ENCODE assay signal across 13 cellular contexts in the genomic region with DNA sequence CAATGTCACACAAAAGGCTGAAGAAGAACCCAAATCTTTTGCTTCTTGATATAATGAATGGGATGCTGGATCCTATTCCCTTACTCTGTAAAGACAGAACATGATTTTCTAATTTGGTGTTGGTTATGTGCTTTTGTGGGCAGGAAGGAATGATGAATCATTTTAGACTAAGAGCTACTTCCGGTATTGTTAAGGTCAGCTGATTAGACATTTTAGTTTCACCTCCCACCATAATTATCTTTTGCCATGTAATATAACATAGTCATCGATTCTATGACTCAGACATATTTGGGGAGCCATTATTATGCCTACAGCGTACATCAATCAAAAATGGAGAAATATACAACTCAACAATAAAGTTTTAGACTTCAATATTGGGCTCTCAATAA.
A peak's percentile ranks its signal among the peaks of the same experiment; 100 is the strongest.
DNase-seq lines count a peak whose midpoint lies in the region; ATAC-seq and TF ChIP-seq lines count a peak whose summit lies in the region.
"Had no signal": no experiment of that assay in that cellular context is flagged by ENCODE, and none has a peak within 500 bp of the region (broad histone marks: within the 10 kb centered on the region; RNA-seq: fewer than 3 reads in every experiment).

No MANE protein-coding gene starts in this region.

- H3K9ac ChIP-seq in trophoblast cell (ENCODE audit: low read length), result no peak overlapping the region

- no peak for TF ChIP-seq CTCF in right atrium auricular region (IDR thresholded peaks at IDR 0.05)

- intact Hi-C loops in activated CD4-positive, alpha-beta memory T cell treated with anti-CD3 and anti-CD28 coated beads for 36 hours (cut with micrococcal nuclease), result loop anchor here (2.0 kb wide), 2 partner anchors 41 to 429 kb away; no protein-coding TSS in a partner anchor
- intact Hi-C loops in left ventricle myocardium superior (cut with micrococcal nuclease), result no loop called here

- no peak overlapping the region for H4K8ac ChIP-seq in trophoblast cell (ENCODE audit: low read depth, low read length)

- H3K14ac ChIP-seq in trophoblast cell (ENCODE audit: low read length), result no peak overlapping the region

- no peak overlapping the region for H3K4me2 ChIP-seq in trophoblast cell (ENCODE audit: low read length)

- H3K27ac ChIP-seq in right atrium auricular region (no peak overlapping the region), trophoblast cell (ENCODE audit: low read depth, low read length) (no peak overlapping the region)
- H3K27ac ChIP-seq: prostate gland had no signal

- H4K12ac ChIP-seq in trophoblast cell (ENCODE audit: low read depth, low read length), result no peak overlapping the region

- H3K4me1 ChIP-seq in right atrium auricular region (no peaks in the 10 kb centered on the region), trophoblast cell (ENCODE audit: control insufficient read depth in 1 of 2, insufficient read depth in 2 of 2, low read length in 2 of 2) (no peaks in the 10 kb centered on the region)
- H3K4me1 ChIP-seq: prostate gland had no signal

- POLR2A ChIA-PET in activated CD4-positive, alpha-beta memory T cell treated with anti-CD3 and anti-CD28 coated beads for 36 hours (lab: Charles Lee), result no interaction called here

- peaks cover 24% of the 10 kb centered on the region for H3K4me1 Mint-ChIP-seq in activated CD4-positive, alpha-beta memory T cell treated with anti-CD3 and anti-CD28 coated beads for 36 hours (ENCODE audit: low read depth)

- CTCF ChIA-PET in activated CD4-positive, alpha-beta memory T cell treated with anti-CD3 and anti-CD28 coated beads for 36 hours (lab: Charles Lee), result interaction anchor here (0.6 kb wide), 1 partner anchor 1087 kb away, joined by 3 read pairs; no protein-coding TSS in a partner anchor

- H3K27me3 Mint-ChIP-seq in activated CD4-positive, alpha-beta memory T cell treated with anti-CD3 and anti-CD28 coated beads for 36 hours, result no peaks in the 10 kb centered on the region

- H2BK120ac ChIP-seq in trophoblast cell (ENCODE audit: insufficient read depth, low read length, poor library complexity), result no peak overlapping the region

- no peak overlapping the region for H3K18ac ChIP-seq in trophoblast cell (ENCODE audit: low read length)

- H3K9me3 ChIP-seq in right atrium auricular region (no peaks in the 10 kb centered on the region), trophoblast cell (ENCODE audit: insufficient read depth, low read depth, low read length) (no peaks in the 10 kb centered on the region)
- H3K9me3 ChIP-seq: prostate gland had no signal

- no peaks in the 10 kb centered on the region for H3K79me1 ChIP-seq in trophoblast cell (ENCODE audit: low read length)

- DNase-seq in EL (peak; percentile 45), HPDE6-E6E7 (ENCODE audit: extremely low spot score) (peak; percentile 17), kidney tubule cell (ENCODE audit: low spot score) (peak; percentile 68), right atrium auricular region (ENCODE audit: low spot score) (no peak), trophoblast cell (no peak), left ventricle myocardium superior (no peak)
- no peak for DNase-seq in activated CD4-positive, alpha-beta memory T cell treated with anti-CD3 and anti-CD28 coated beads for 36 hours
- DNase-seq: endodermal cell, KG1, kidney glomerular epithelial cell had no signal

- H4K91ac ChIP-seq in trophoblast cell (ENCODE audit: low read depth, low read length), result no peak overlapping the region

- H3K36me3 Mint-ChIP-seq in activated CD4-positive, alpha-beta memory T cell treated with anti-CD3 and anti-CD28 coated beads for 36 hours, result no peaks in the 10 kb centered on the region
- H3K36me3 Mint-ChIP-seq: activated naive CD4-positive, alpha-beta T cell treated with anti-CD3 and anti-CD28 coated beads, Interleukin-2, amount 50 U/mL, for 72 hours had no signal

- H2AK5ac ChIP-seq in trophoblast cell (ENCODE audit: low read length), result no peak overlapping the region

- no peak overlapping the region for H3K4ac ChIP-seq in trophoblast cell (ENCODE audit: low read depth, low read length)

- H3K4me3 Mint-ChIP-seq in activated CD4-positive, alpha-beta memory T cell treated with anti-CD3 and anti-CD28 coated beads for 36 hours, result no peak overlapping the region
- H3K4me3 Mint-ChIP-seq: endodermal cell had no signal

- H3K79me2 ChIP-seq in trophoblast cell (ENCODE audit: control insufficient read depth, insufficient read depth, low read length, poor library complexity), result no peaks in the 10 kb centered on the region

- H2BK5ac ChIP-seq in trophoblast cell (ENCODE audit: low read depth, low read length, poor library complexity), result no peak overlapping the region

- no peak overlapping the region for H2AFZ ChIP-seq in trophoblast cell (ENCODE audit: insufficient read depth, low read length, poor library complexity)

- no CpG with 5 or more reads among the region's 3 CpGs for WGBS in trophoblast cell (ENCODE audit: extremely low coverage, insufficient coverage, insufficient read length)

- H2BK12ac ChIP-seq in trophoblast cell (ENCODE audit: low read length), result no peak overlapping the region

- H3K36me3 ChIP-seq in right atrium auricular region (no peaks in the 10 kb centered on the region), trophoblast cell (ENCODE audit: control insufficient read depth in 1 of 2, insufficient read depth in 2 of 2, low read length in 2 of 2) (no peaks in the 10 kb centered on the region)
- H3K36me3 ChIP-seq: prostate gland had no signal

- ATAC-seq in HG03520 (IDR thresholded peaks at IDR 0.05; ENCODE audit: unreplicated experiment) (no peak), left ventricle myocardium superior (no peak)

- H3K27me3 ChIP-seq in right atrium auricular region (no peaks in the 10 kb centered on the region), trophoblast cell (ENCODE audit: insufficient read depth, low read length) (no peaks in the 10 kb centered on the region)

- peak overlapping the region; percentile 23 for H3K27ac Mint-ChIP-seq in activated CD4-positive, alpha-beta memory T cell treated with anti-CD3 and anti-CD28 coated beads for 36 hours

- H3K4me3 ChIP-seq in right atrium auricular region, result no peak overlapping the region
- no peak overlapping the region for H3K4me3 ChIP-seq in trophoblast cell (ENCODE audit: low read depth, low read length)
- H3K4me3 ChIP-seq: prostate gland had no signal

- no peaks in the 10 kb centered on the region for H3K9me3 Mint-ChIP-seq in activated CD4-positive, alpha-beta memory T cell treated with anti-CD3 and anti-CD28 coated beads for 36 hours
- H3K9me3 Mint-ChIP-seq: activated naive CD4-positive, alpha-beta T cell treated with anti-CD3 and anti-CD28 coated beads, Interleukin-2, amount 50 U/mL, for 72 hours had no signal

- no peak overlapping the region for H3K23ac ChIP-seq in trophoblast cell (ENCODE audit: low read length)

Comparison
In these comparisons a context has a peak if more than half of its experiments do, and no peak if none do; other contexts are left out.
1. DNase-seq: peak in EL (single experiment), HPDE6-E6E7 (single experiment) and kidney tubule cell (single experiment); none in activated CD4-positive, alpha-beta memory T cell treated with anti-CD3 and anti-CD28 coated beads for 36 hours (single experiment), right atrium auricular region (single experiment), trophoblast cell (0 of 2) and left ventricle myocardium superior (single experiment).